25 cellular contexts compared by ENCODE assay signal in the genomic region with DNA sequence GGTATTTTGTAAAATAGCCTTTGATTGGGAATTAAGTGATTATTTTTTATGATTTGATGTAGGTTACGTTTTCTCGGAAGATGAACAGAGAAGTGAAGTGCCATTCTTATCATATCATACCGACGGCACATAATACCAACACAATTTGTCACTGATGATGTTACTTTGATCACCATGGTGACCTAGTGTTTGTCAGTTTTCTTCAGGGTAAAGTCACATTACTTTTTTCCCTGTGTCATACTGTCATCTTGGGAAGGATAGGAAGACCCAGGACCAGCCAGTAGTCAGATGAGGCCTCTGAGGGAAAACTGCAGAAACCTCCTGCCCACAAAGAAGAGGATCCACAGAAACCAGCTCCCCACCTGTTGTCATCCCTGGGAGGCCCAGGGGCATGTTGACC. TPM values are rescaled to one million over a fixed set of nuclear protein-coding genes. Genes with fewer than 3 reads are reported as not detected.
"Had no signal": no experiment of that assay in that cellular context is flagged by ENCODE, and none has a peak within 500 bp of the region (broad histone marks: within the 10 kb centered on the region; RNA-seq: fewer than 3 reads in every experiment).

No MANE protein-coding gene starts in this region.

- H3K4me3 ChIP-seq: ovary, psoas muscle, right lobe of liver, sigmoid colon, stomach, thoracic aorta, thyroid gland, tibial nerve, upper lobe of left lung, vagina had no signal

- H3K36me3 ChIP-seq: ovary, right lobe of liver, sigmoid colon, stomach, thoracic aorta, thyroid gland, tibial nerve, upper lobe of left lung, vagina had no signal

- DNase-seq: nephron progenitor cell; occipital lobe; ovary; posterior cingulate gyrus; psoas muscle; right cardiac atrium; right lobe of liver; sigmoid colon; small intestine; stimulated activated CD4-positive, alpha-beta T cell treated with anti-CD3 and anti-CD28 coated beads, Interleukin-15, amount 100 ng/mL, for 24 hours; stimulated activated CD4-positive, alpha-beta T cell treated with anti-CD3 and anti-CD28 coated beads, Interleukin-2, amount 100 ng/mL, for 24 hours; stimulated activated CD4-positive, alpha-beta T cell treated with anti-CD3 and anti-CD28 coated beads, Interleukin-2, amount 100 ng/mL, for 48 hours; stimulated activated CD4-positive, alpha-beta T cell treated with anti-CD3 and anti-CD28 coated beads, Interleukin-4, amount 100 ng/mL, for 24 hours; stimulated activated naive B cell treated with anti-CD40 and anti-IgM and Interleukin-4, amounts not matched to agents 10 μg/mL and 1 μg/mL and 100 μg/mL, for 72 hours; stimulated activated naive CD4-positive, alpha-beta T cell treated with Interleukin-2 at 50 U/mL for 16 hours; stomach; thyroid gland; upper lobe of left lung had no signal

- H3K27ac ChIP-seq: ovary, parathyroid adenoma, psoas muscle, right lobe of liver, sigmoid colon, stomach, thoracic aorta, thyroid gland, tibial nerve, upper lobe of left lung, vagina had no signal

- H2AFZ ChIP-seq: parathyroid adenoma had no signal

- ATAC-seq: natural killer cell treated with Interleukin-12 subunit alpha and Interleukin-12 subunit beta and Interleukin-15 and Interleukin-18, amount 100 ng/mL, for 72 hours; psoas muscle; right cardiac atrium; right lobe of liver; stimulated activated effector memory CD8-positive, alpha-beta T cell treated with anti-CD3 and anti-CD28 coated beads, Interleukin-12 subunit alpha, Interleukin-12 subunit beta, amount 100 ng/mL, for 72 hours; stimulated activated naive B cell treated with anti-CD40 and anti-IgM and Interleukin-4, amounts not matched to agents 10 μg/mL and 1 μg/mL and 100 μg/mL, for 72 hours had no signal

- H3K4me1 ChIP-seq: parathyroid adenoma, psoas muscle, right lobe of liver, sigmoid colon, stomach, thyroid gland, tibial nerve, upper lobe of left lung, vagina had no signal

- H3K9ac ChIP-seq: parathyroid adenoma had no signal

- FAIRE-seq: small intestine, urothelium cell line had no signal

- H3K79me2 ChIP-seq: parathyroid adenoma had no signal

- H3K9me3 ChIP-seq: ovary, psoas muscle, right lobe of liver, sigmoid colon, thoracic aorta, thyroid gland, tibial nerve, upper lobe of left lung, vagina had no signal

- H3K27me3 ChIP-seq: ovary, right lobe of liver, sigmoid colon, stomach, thyroid gland, tibial nerve, upper lobe of left lung, vagina had no signal

RNA-seq across cellular contexts. Expression of gene MAGEC1, which starts 1.3 kb away (rescaled TPM):
- polyA plus RNA-seq: psoas muscle, right cardiac atrium, sigmoid colon, small intestine, stomach had no signal
